10 cellular contexts compared by ENCODE assay signal in the genomic region with DNA sequence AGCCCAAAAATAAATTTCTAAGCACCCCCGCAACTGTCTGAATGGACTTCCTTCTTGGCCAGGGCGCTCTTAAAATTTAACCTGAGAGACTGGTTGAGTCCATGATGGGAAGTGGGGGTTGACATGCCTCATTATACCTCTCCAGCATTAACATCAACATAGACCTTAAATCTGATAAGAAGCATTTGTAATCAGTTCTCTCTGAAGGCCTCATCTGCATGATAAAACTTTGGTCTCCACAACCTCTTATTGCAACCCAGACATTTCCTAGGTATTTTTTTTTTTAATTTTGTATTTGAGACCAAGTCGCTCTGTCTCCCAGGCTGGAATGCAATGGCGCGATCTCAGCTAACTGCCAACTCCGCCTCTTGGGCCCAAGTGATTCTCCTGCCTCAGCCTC. TPM values are rescaled to one million over a fixed set of nuclear protein-coding genes. Genes with fewer than 3 reads are reported as not detected.
"Had no signal": no experiment of that assay in that cellular context is flagged by ENCODE, and none has a peak within 500 bp of the region (broad histone marks: within the 10 kb centered on the region; RNA-seq: fewer than 3 reads in every experiment).

No MANE protein-coding gene starts in this region.

- ATAC-seq: HepG2 had no signal

- H3K9ac ChIP-seq: GM23248 had no signal

- H3K4me3 ChIP-seq: GM23248 had no signal

- DNase-seq: GM23248, H7, HCEC 1CT, HFFc6, Kasumi-1, KG1 had no signal

- H3K27ac ChIP-seq: GM23248, HL-60 had no signal

- H2AFZ ChIP-seq: GM23248 had no signal

- FAIRE-seq: HepG2 had no signal

RNA-seq across cellular contexts. Expression of a gene that starts 58.4 kb away (rescaled TPM):
- total RNA-seq: GM23248, H4, HepG2, HFFc6 had no signal
- polyA plus RNA-seq: GM23248, HepG2, IgD-negative memory B cell had no signal
